In genomic region chr19:50300814-50301606, GRCh38 we compare ENCODE assay signal across 9 cellular contexts. TPM values are rescaled to one million over a fixed set of nuclear protein-coding genes. Genes with fewer than 3 reads are reported as not detected.
DNase-seq lines count a peak whose midpoint lies in the region; ATAC-seq and TF ChIP-seq lines count a peak whose summit lies in the region.
"Had no signal": no experiment of that assay in that cellular context is flagged by ENCODE, and none has a peak within 500 bp of the region (broad histone marks: within the 10 kb centered on the region; RNA-seq: fewer than 3 reads in every experiment).

No MANE protein-coding gene starts in this region.

- no peak overlapping the region for H3K4me3 Mint-ChIP-seq in activated B cell treated with CpG ODN at 0.5 μM for 24 hours
- H3K4me3 Mint-ChIP-seq in CD4-positive, alpha-beta T cell, result no peak overlapping the region

- peak; percentile 17 for DNase-seq in AG09309 (ENCODE audit: low read depth)
- DNase-seq in H4 (ENCODE audit: low spot score), result peak; percentile 91
- DNase-seq in activated B cell treated with CpG ODN at 0.5 μM for 24 hours, result no peak
- DNase-seq in iris pigment epithelial cell (ENCODE audit: low read depth), result peak; percentile 91
- no peak for DNase-seq in SKM-1 treated with dmso at 0.1 percent for 144 hours (lab: John Stamatoyannopoulos, UW; ENCODE audit: unreplicated experiment)
- no peak for DNase-seq in CD4-positive, alpha-beta T cell
- DNase-seq: retina had no signal

- CTCF ChIA-PET in activated B cell treated with CpG ODN at 0.5 μM for 24 hours (lab: Charles Lee), result no interaction called here
- CTCF ChIA-PET in CD4-positive, alpha-beta T cell (lab: Charles Lee), result interaction anchor here (0.5 kb wide), 1 partner anchor 1347 kb away, joined by 3 read pairs; no protein-coding TSS in a partner anchor

- H3K4me3 ChIP-seq in AG09309 (ENCODE audit: control insufficient read depth, low read depth, low read length), result no peak overlapping the region

- H3K4me1 Mint-ChIP-seq in activated B cell treated with CpG ODN at 0.5 μM for 24 hours, result no peaks in the 10 kb centered on the region
- H3K4me1 Mint-ChIP-seq in CD4-positive, alpha-beta T cell (ENCODE audit: low read depth), result no peaks in the 10 kb centered on the region

- POLR2A ChIA-PET in activated B cell treated with CpG ODN at 0.5 μM for 24 hours (lab: Charles Lee), result interaction anchor here (0.6 kb wide), 2 partner anchors 114 to 416 kb away, joined by 3 to 5 read pairs; no protein-coding TSS in a partner anchor
- POLR2A ChIA-PET in CD4-positive, alpha-beta T cell (lab: Charles Lee), result no interaction called here

- no peaks in the 10 kb centered on the region for H3K36me3 Mint-ChIP-seq in activated B cell treated with CpG ODN at 0.5 μM for 24 hours (ENCODE audit: low read depth)
- H3K36me3 Mint-ChIP-seq in CD4-positive, alpha-beta T cell (ENCODE audit: low read depth), result no peaks in the 10 kb centered on the region

- ATAC-seq in activated B cell treated with CpG ODN at 0.5 μM for 24 hours (ENCODE audit: low read depth), result peak; percentile 64
- no peak for ATAC-seq in CD4-positive, alpha-beta T cell (ENCODE audit: poor library complexity)
- ATAC-seq in GM21786 (IDR thresholded peaks at IDR 0.05; ENCODE audit: unreplicated experiment), result no peak
- ATAC-seq in GM19324 (IDR thresholded peaks at IDR 0.05; ENCODE audit: low FRiP score, unreplicated experiment), result no peak

- peaks cover 3% of the 10 kb centered on the region for H3K27me3 ChIP-seq in CD4-positive, alpha-beta T cell (ENCODE audit: control insufficient read depth, insufficient read depth, low read length)

- peaks cover 8% of the 10 kb centered on the region for H3K9me3 ChIP-seq in CD4-positive, alpha-beta T cell (ENCODE audit: control insufficient read depth, low read length)

- H3K9me3 Mint-ChIP-seq in activated B cell treated with CpG ODN at 0.5 μM for 24 hours, result no peaks in the 10 kb centered on the region
- H3K9me3 Mint-ChIP-seq in CD4-positive, alpha-beta T cell, result no peaks in the 10 kb centered on the region

- peaks cover 18% of the 10 kb centered on the region for H3K27me3 Mint-ChIP-seq in activated B cell treated with CpG ODN at 0.5 μM for 24 hours
- H3K27me3 Mint-ChIP-seq in CD4-positive, alpha-beta T cell, result peaks cover 32% of the 10 kb centered on the region

- no peak overlapping the region for H3K27ac ChIP-seq in CD4-positive, alpha-beta T cell (ENCODE audit: low read depth, low read length)

- no peak overlapping the region for H3K27ac Mint-ChIP-seq in activated B cell treated with CpG ODN at 0.5 μM for 24 hours
- no peak overlapping the region for H3K27ac Mint-ChIP-seq in CD4-positive, alpha-beta T cell

- TF ChIP-seq CTCF in AG09309 (IDR thresholded peaks at IDR 0.05; ENCODE audit: control insufficient read depth, insufficient read depth, low read depth, low read length, missing control alignments), result no peak
- no peak for TF ChIP-seq CTCF in activated B cell treated with CpG ODN at 0.5 μM for 24 hours (IDR thresholded peaks at IDR 0.05)
- no peak for TF ChIP-seq CTCF in CD4-positive, alpha-beta T cell (IDR thresholded peaks at IDR 0.05)

- intact Hi-C loops in activated B cell treated with CpG ODN at 0.5 μM for 24 hours (cut with micrococcal nuclease), result no loop called here
- intact Hi-C loops in CD4-positive, alpha-beta T cell (cut with DNase I, micrococcal nuclease), result no loop called here

RNA-seq across cellular contexts. Expression of gene KCNC3, which starts 28.2 kb away (rescaled TPM):
- 0.06 and 0.47 TPM in 2 replicates for total RNA-seq in H4 (2014; rRNA removed; shearing (Covaris generic))
- total RNA-seq in activated B cell treated with CpG ODN at 0.5 μM for 24 hours, result 34.5 and 44.3 TPM in 2 replicates
- 1 to 10 TPM; 1.6 to 2.0 TPM for total RNA-seq in CD4-positive, alpha-beta T cell

Comparison
In these comparisons a context has a peak if more than half of its experiments do, and no peak if none do; other contexts are left out.
1. DNase-seq: peak in AG09309 (single experiment), H4 (single experiment) and iris pigment epithelial cell (single experiment); none in activated B cell treated with CpG ODN at 0.5 μM for 24 hours (single experiment), SKM-1 treated with dmso at 0.1 percent for 144 hours (single experiment) and CD4-positive, alpha-beta T cell (0 of 10).
2. RNA of gene KCNC3, which starts 28.2 kb away (total RNA-seq): 34.5 to 44.3 TPM in activated B cell treated with CpG ODN at 0.5 μM for 24 hours; 1.6 to 2.0 TPM in CD4-positive, alpha-beta T cell and 0.06 to 0.47 TPM in H4; every median in the first group is over 10 times any median in the second.